ENCODE assay signal across 8 cellular contexts in the genomic region with DNA sequence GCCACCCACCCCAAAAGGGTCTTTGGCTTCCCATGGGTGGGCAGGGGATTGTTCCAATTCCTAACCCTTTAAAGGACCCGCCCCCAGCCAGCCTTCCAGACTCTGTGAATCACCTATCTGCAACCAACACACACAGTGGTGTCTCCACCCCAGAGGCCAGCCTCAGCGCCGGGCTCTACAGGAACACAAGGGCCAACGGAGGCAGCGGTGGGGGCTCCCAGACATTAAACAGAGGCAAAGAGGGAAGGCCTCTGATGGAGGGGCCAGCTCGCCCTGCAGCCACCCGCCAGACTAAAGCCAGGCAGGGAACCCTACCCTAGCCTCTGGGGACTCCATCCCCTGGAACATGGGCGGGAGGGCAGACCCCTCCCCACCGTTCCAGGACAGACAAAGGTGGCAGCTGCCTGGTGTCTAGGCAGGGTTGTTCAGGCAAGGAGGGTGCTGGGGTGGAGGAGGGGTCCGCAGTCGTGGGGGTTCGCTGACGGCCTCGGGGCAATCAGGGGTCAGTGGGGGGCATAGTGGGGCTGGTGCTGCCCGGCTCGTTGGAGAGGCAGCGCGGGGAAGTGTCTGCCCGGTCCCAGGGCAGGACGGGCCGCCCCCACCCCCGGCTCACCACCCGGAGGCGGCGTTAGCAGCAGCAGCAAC. TPM values are rescaled to one million over a fixed set of nuclear protein-coding genes. Genes with fewer than 3 reads are reported as not detected.
A peak's percentile ranks its signal among the peaks of the same experiment; 100 is the strongest.
DNase-seq lines count a peak whose midpoint lies in the region; ATAC-seq and TF ChIP-seq lines count a peak whose summit lies in the region.

No MANE protein-coding gene starts in this region.

- peak overlapping the region; percentile 73 for H3K27ac Mint-ChIP-seq in mesothelial cell of epicardium

- no peaks in the 10 kb centered on the region for H3K9me2 ChIP-seq in OCI-LY7 (ENCODE audit: insufficient read depth, low read length)

- TF ChIP-seq CTCF in OCI-LY7 (conservative IDR thresholded peaks at IDR 0.05; ENCODE audit: low read length) (no peak), mesothelial cell of epicardium (IDR thresholded peaks at IDR 0.05; ENCODE audit: unreplicated experiment) (no peak), upper lobe of right lung (IDR thresholded peaks at IDR 0.05) (no peak)

- POLR2A ChIA-PET in OCI-LY7 (lab: Charles Lee): no interaction called here

- no peaks in the 10 kb centered on the region for H3K36me3 ChIP-seq in OCI-LY7 (ENCODE audit: insufficient read depth, low read length)
- H3K36me3 ChIP-seq in ectodermal cell (ENCODE audit: control insufficient read depth, insufficient read depth, low read length): peaks cover 4% of the 10 kb centered on the region
- no peaks in the 10 kb centered on the region for H3K36me3 ChIP-seq in upper lobe of right lung

- no peaks in the 10 kb centered on the region for H3K9me3 ChIP-seq in OCI-LY7 (ENCODE audit: low read length)
- H3K9me3 ChIP-seq in ectodermal cell (ENCODE audit: control insufficient read depth, low read length): no peaks in the 10 kb centered on the region
- no peaks in the 10 kb centered on the region for H3K9me3 ChIP-seq in upper lobe of right lung

- H3K9me3 Mint-ChIP-seq in mesothelial cell of epicardium: no peaks in the 10 kb centered on the region

- H3K36me3 Mint-ChIP-seq in mesothelial cell of epicardium: peaks cover 8% of the 10 kb centered on the region

- ATAC-seq in upper lobe of right lung (peak; percentile 5), HG02610 (IDR thresholded peaks at IDR 0.05; ENCODE audit: unreplicated experiment) (no peak)

- peaks cover 31% of the 10 kb centered on the region for H3K4me1 Mint-ChIP-seq in mesothelial cell of epicardium

- peak overlapping the region; percentile 81 for H3K4me3 Mint-ChIP-seq in mesothelial cell of epicardium

- H3K27ac ChIP-seq in OCI-LY7 (ENCODE audit: low read depth, low read length, poor library complexity, severe bottlenecking) (no peak overlapping the region), ectodermal cell (ENCODE audit: insufficient read depth, low read depth, low read length, poor library complexity, severe bottlenecking) (no peak overlapping the region), upper lobe of right lung (peak overlapping the region; percentile 91)

- 1 to 2% methylated on average over 25 of the region's 25 CpGs for WGBS in ectodermal cell, 2 experiments

- BruUV-seq in OCI-LY7 (replicated peaks; lab: Mats Ljungman, UMichigan): no TSS peak

- H4K20me1 ChIP-seq in OCI-LY7 (ENCODE audit: insufficient read depth, low read length): no peaks in the 10 kb centered on the region

- H3K4me3 ChIP-seq in OCI-LY7 (ENCODE audit: low read depth, low read length, poor library complexity, severe bottlenecking): peak overlapping the region; percentile 31
- H3K4me3 ChIP-seq in ectodermal cell (ENCODE audit: insufficient read depth, low read depth, low read length): peak overlapping the region; percentile 73
- peak overlapping the region; percentile 67 for H3K4me3 ChIP-seq in upper lobe of right lung

- H3K27me3 Mint-ChIP-seq in mesothelial cell of epicardium (ENCODE audit: low read depth): no peaks in the 10 kb centered on the region

- H3K4me2 ChIP-seq in OCI-LY7 (ENCODE audit: low read length): peak overlapping the region; percentile 50; the same call in 1 of the 2 replicates

- H3K4me1 ChIP-seq in OCI-LY7 (ENCODE audit: insufficient read depth, low read length, poor library complexity, severe bottlenecking): no peaks in the 10 kb centered on the region
- H3K4me1 ChIP-seq in ectodermal cell (ENCODE audit: control insufficient read depth, insufficient read depth, low read length): peaks cover 19% of the 10 kb centered on the region
- peaks cover 21% of the 10 kb centered on the region for H3K4me1 ChIP-seq in upper lobe of right lung

- DNase-seq in D341Med (ENCODE audit: low spot score) (peak; percentile 31), OCI-LY7 (ENCODE audit: low spot score) (no peak), mesothelial cell of epicardium (ENCODE audit: low spot score in 2 of 2, unreplicated experiment in 2 of 2) (peak in 1 of 2 experiments; percentile 45), upper lobe of right lung (peak; percentile 72), DMS153 treated with DMSO at 0.1 percent for 48 hours (lab: John Stamatoyannopoulos, UW; ENCODE audit: unreplicated experiment) (no peak), NOMO-1 (lab: John Stamatoyannopoulos, UW; ENCODE audit: unreplicated experiment in 2 of 2) (no peak)

- H2AFZ ChIP-seq in OCI-LY7 (ENCODE audit: low read length): no peak overlapping the region; the same call in 1 of the 2 replicates

- peaks cover 7% of the 10 kb centered on the region for H3K27me3 ChIP-seq in ectodermal cell (ENCODE audit: control insufficient read depth, insufficient read depth, low read length, poor library complexity, severe bottlenecking)
- H3K27me3 ChIP-seq in upper lobe of right lung: no peaks in the 10 kb centered on the region

- CTCF ChIA-PET in OCI-LY7 (lab: Charles Lee; ENCODE audit: unreplicated experiment): interaction anchor here (0.6 kb wide), 1 partner anchor 1438 kb away, joined by 4 read pairs; no protein-coding TSS in a partner anchor

- intact Hi-C loops in OCI-LY7 (cut with micrococcal nuclease; ENCODE audit: unreplicated experiment): no loop called here
- intact Hi-C loops in upper lobe of right lung (cut with DNase I): no loop called here

- no peaks in the 10 kb centered on the region for H3K79me2 ChIP-seq in OCI-LY7 (ENCODE audit: insufficient read depth, low read depth, low read length)

RNA-seq across cellular contexts. Expression of a gene that starts 0.4 kb away (rescaled TPM):
- total RNA-seq in OCI-LY7 (2014; rRNA removed; shearing (Covaris generic)): 80.5 and 102 TPM in 2 replicates
- total RNA-seq in OCI-LY7 (2022) (97.1 and 97.3 TPM in 2 replicates), mesothelial cell of epicardium (154 to 167 TPM (median 156 TPM) in 3 replicates), upper lobe of right lung (163 TPM)
- 144 TPM for polyA plus RNA-seq in ectodermal cell (2013, experiment 1 of 4)
- polyA plus RNA-seq in ectodermal cell (2013, experiment 2 of 4): 144 TPM
- polyA plus RNA-seq in ectodermal cell (2013, experiment 3 of 4): 118 TPM
- polyA plus RNA-seq in ectodermal cell (2013, experiment 4 of 4): 143 TPM

RNA-seq across cellular contexts. Expression of a gene that starts 53.1 kb away (rescaled TPM):
- total RNA-seq in OCI-LY7 (2014; rRNA removed; shearing (Covaris generic)): 3.8 and 5.0 TPM in 2 replicates
- total RNA-seq in OCI-LY7 (2022) (10.8 and 29.0 TPM in 2 replicates), mesothelial cell of epicardium (18.2 to 22.3 TPM (median 19.4 TPM) in 3 replicates), upper lobe of right lung (11.0 TPM)
- polyA plus RNA-seq in ectodermal cell (2013, experiment 1 of 4): 18.6 TPM
- polyA plus RNA-seq in ectodermal cell (2013, experiment 2 of 4): 18.0 TPM
- 13.6 TPM for polyA plus RNA-seq in ectodermal cell (2013, experiment 3 of 4)
- 15.0 TPM for polyA plus RNA-seq in ectodermal cell (2013, experiment 4 of 4)

RNA-seq across cellular contexts. Expression of a gene that starts 57.0 kb away (rescaled TPM):
- total RNA-seq in OCI-LY7 (2014; rRNA removed; shearing (Covaris generic)): 16.3 and 16.8 TPM in 2 replicates
- total RNA-seq in OCI-LY7 (2022): 20.3 and 24.5 TPM in 2 replicates
- 20.7 TPM for polyA plus RNA-seq in ectodermal cell (2013, experiment 1 of 4)
- polyA plus RNA-seq in ectodermal cell (2013, experiment 2 of 4): 20.5 TPM
- 18.2 TPM for polyA plus RNA-seq in ectodermal cell (2013, experiment 3 of 4)
- polyA plus RNA-seq in ectodermal cell (2013, experiment 4 of 4): 16.2 TPM
- total RNA-seq in mesothelial cell of epicardium: 11.6 to 12.0 TPM (median 11.6 TPM) in 3 replicates
- total RNA-seq in upper lobe of right lung: 5.3 TPM

Comparison
In these comparisons a context has a peak if more than half of its experiments do, and no peak if none do; other contexts are left out.
1. DNase-seq: peak in D341Med (single experiment) and upper lobe of right lung (single experiment); none in OCI-LY7 (single experiment), DMS153 treated with DMSO at 0.1 percent for 48 hours (single experiment) and NOMO-1 (0 of 2).
2. Peak in every context shown above with its lines, with median percentiles within 50 percentile points of each other: H3K4me3 ChIP-seq.